12 cellular contexts compared by ENCODE assay signal in the genomic region with DNA sequence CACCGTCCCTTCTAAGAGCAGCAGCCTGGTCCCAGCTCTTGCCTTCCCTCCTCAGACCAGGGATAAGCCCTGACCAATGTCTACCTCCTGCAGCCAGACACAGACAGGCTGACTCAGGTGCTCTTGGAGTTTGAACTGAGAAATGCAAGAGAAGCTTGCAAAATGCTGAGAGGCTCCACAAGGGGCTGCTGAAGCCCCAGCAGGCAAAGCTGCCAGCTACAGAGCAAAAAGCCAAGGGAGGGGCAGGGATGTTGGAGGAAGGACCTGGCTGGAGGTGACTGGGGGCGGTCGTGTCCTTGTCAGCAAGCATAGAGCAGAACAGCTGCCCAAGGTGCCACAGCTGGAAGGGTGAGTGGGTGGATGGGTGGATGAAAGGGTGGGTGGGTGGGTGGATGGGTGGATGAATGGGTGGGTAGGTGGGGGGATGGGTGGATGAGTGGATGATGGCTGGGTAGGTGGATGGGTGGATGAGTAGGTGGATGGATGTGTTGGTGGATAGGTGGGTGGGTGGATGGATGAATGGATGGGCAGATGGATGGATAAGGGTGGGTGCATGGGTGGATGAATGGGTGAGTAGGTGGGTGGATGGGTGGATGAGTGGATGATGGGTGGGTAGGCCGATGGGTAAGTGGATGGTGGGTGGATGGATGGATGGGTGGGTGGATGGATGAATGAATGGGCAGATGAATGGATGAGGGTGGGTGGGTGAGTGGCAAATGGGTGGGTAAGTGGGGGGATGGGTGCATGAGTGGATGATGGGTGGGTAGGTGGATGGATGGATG. TPM values are rescaled to one million over a fixed set of nuclear protein-coding genes. Genes with fewer than 3 reads are reported as not detected.
DNase-seq lines count a peak whose midpoint lies in the region; FAIRE-seq and TF ChIP-seq lines count a peak whose summit lies in the region.
"Had no signal": no experiment of that assay in that cellular context is flagged by ENCODE, and none has a peak within 500 bp of the region (broad histone marks: within the 10 kb centered on the region; RNA-seq: fewer than 3 reads in every experiment).

No MANE protein-coding gene starts in this region.

- TF ChIP-seq CTCF in astrocyte (IDR thresholded peaks at IDR 0.05; ENCODE audit: insufficient read depth, low read depth, low read length) (no peak), thyroid gland (IDR thresholded peaks at IDR 0.05) (no peak)

- no peaks in the 10 kb centered on the region for H3K36me3 Mint-ChIP-seq in astrocyte (ENCODE audit: low read depth, unreplicated experiment)

- H4K91ac ChIP-seq in trophoblast cell (ENCODE audit: low read depth, low read length): no peak overlapping the region

- DNase-seq in activated CD4-positive, alpha-beta T cell treated with anti-CD3 and anti-CD28 coated beads for 48 hours: peak; percentile 30
- DNase-seq in activated CD4-positive, alpha-beta T cell treated with anti-CD3 and anti-CD28 coated beads, Interleukin-2, amount 50 U/mL, for 1 hour: no peak
- DNase-seq in astrocyte (ENCODE audit: low read depth) (no peak), trophoblast cell (peak; percentile 31 to 44), cerebellum (ENCODE audit: low spot score) (no peak), thyroid gland (no peak), superior temporal gyrus (ENCODE audit: extremely low spot score) (no peak)
- DNase-seq: anterior cingulate cortex; NCI-H82; stimulated activated CD4-positive, alpha-beta T cell treated with anti-CD3 and anti-CD28 coated beads, Interleukin-4, amount 100 ng/mL, for 24 hours had no signal

- no peak for TF ChIP-seq EP300 in Ishikawa (IDR thresholded peaks at IDR 0.05; ENCODE audit: borderline replicate concordance)

- H3K4me1 Mint-ChIP-seq in astrocyte (ENCODE audit: low read depth, unreplicated experiment): peaks cover 38% of the 10 kb centered on the region

- H3K9me3 Mint-ChIP-seq in astrocyte (ENCODE audit: unreplicated experiment): no peaks in the 10 kb centered on the region

- peaks cover 64% of the 10 kb centered on the region for H3K79me1 ChIP-seq in trophoblast cell (ENCODE audit: low read length)

- peak; percentile 6; the same call in 1 of the 2 replicates for TF ChIP-seq RAD21 in Ishikawa (IDR thresholded peaks at IDR 0.05; ENCODE audit: low read depth)

- H2AFZ ChIP-seq in astrocyte (ENCODE audit: low read depth, low read length) (no peak overlapping the region), trophoblast cell (ENCODE audit: insufficient read depth, low read length, poor library complexity) (no peak overlapping the region)

- H3K9me3 ChIP-seq in astrocyte (ENCODE audit: insufficient read depth, low read depth, low read length) (no peaks in the 10 kb centered on the region), trophoblast cell (ENCODE audit: insufficient read depth, low read depth, low read length) (no peaks in the 10 kb centered on the region), thyroid gland (no peaks in the 10 kb centered on the region)

- no peak overlapping the region for H3K23ac ChIP-seq in trophoblast cell (ENCODE audit: low read length)

- no peaks in the 10 kb centered on the region for H3K27me3 Mint-ChIP-seq in astrocyte (ENCODE audit: low read depth, unreplicated experiment)

- no peaks in the 10 kb centered on the region for H3K27me3 ChIP-seq in astrocyte (ENCODE audit: insufficient read depth, low read length)
- no peaks in the 10 kb centered on the region for H3K27me3 ChIP-seq in trophoblast cell (ENCODE audit: insufficient read depth, low read length)
- no peaks in the 10 kb centered on the region for H3K27me3 ChIP-seq in thyroid gland

- H3K4me1 ChIP-seq in astrocyte (ENCODE audit: insufficient read depth, low read length) (peaks cover 53% of the 10 kb centered on the region), trophoblast cell (ENCODE audit: control insufficient read depth in 1 of 2, insufficient read depth in 2 of 2, low read length in 2 of 2) (peaks cover 52 to 63% of the 10 kb centered on the region in 2 experiments), thyroid gland (peaks cover 32 to 44% of the 10 kb centered on the region in 2 donors)

- H3K4me2 ChIP-seq in astrocyte (ENCODE audit: low read length) (no peak overlapping the region), trophoblast cell (ENCODE audit: low read length) (no peak overlapping the region)

- no peak overlapping the region for H3K18ac ChIP-seq in trophoblast cell (ENCODE audit: low read length)

- no peak overlapping the region for H4K12ac ChIP-seq in trophoblast cell (ENCODE audit: low read depth, low read length)

- H2BK120ac ChIP-seq in trophoblast cell (ENCODE audit: insufficient read depth, low read length, poor library complexity): peak overlapping the region; percentile 12

- intact Hi-C loops in thyroid gland (cut with DNase I): no loop called here

- H2BK12ac ChIP-seq in trophoblast cell (ENCODE audit: low read length): no peak overlapping the region

- H3K36me3 ChIP-seq in astrocyte (ENCODE audit: insufficient read depth, low read length): no peaks in the 10 kb centered on the region
- H3K36me3 ChIP-seq in trophoblast cell (ENCODE audit: control insufficient read depth in 1 of 2, insufficient read depth in 2 of 2, low read length in 2 of 2): no peaks in the 10 kb centered on the region
- no peaks in the 10 kb centered on the region for H3K36me3 ChIP-seq in thyroid gland

- H4K20me1 ChIP-seq in astrocyte (ENCODE audit: insufficient read depth, low read length): peaks cover 6% of the 10 kb centered on the region

- H2BK5ac ChIP-seq in trophoblast cell (ENCODE audit: low read depth, low read length, poor library complexity): no peak overlapping the region

- no peak overlapping the region for H3K4me3 Mint-ChIP-seq in astrocyte (ENCODE audit: unreplicated experiment)

- FAIRE-seq in astrocyte (lab: Jason Lieb, UNC): no peak

- no peak overlapping the region for H2AK5ac ChIP-seq in trophoblast cell (ENCODE audit: low read length)

- H3K27ac Mint-ChIP-seq in astrocyte (ENCODE audit: unreplicated experiment): peak overlapping the region; percentile 36
- H3K27ac Mint-ChIP-seq: progenitor cell of endocrine pancreas had no signal

- no peak overlapping the region for H4K8ac ChIP-seq in trophoblast cell (ENCODE audit: low read depth, low read length)

- no CpG with 5 or more reads among the region's 4 CpGs for WGBS in trophoblast cell (ENCODE audit: extremely low coverage, insufficient coverage, insufficient read length)
- WGBS in thyroid gland, 2 donors: 78 to 82% methylated on average over 4 of the region's 4 CpGs

- no peak overlapping the region for H3K4ac ChIP-seq in trophoblast cell (ENCODE audit: low read depth, low read length)

- H3K9ac ChIP-seq in astrocyte (ENCODE audit: low read length) (no peak overlapping the region), trophoblast cell (ENCODE audit: low read length) (no peak overlapping the region)

- no peak overlapping the region for H3K27ac ChIP-seq in astrocyte (ENCODE audit: low read depth, low read length)
- peak overlapping the region; percentile 7 for H3K27ac ChIP-seq in trophoblast cell (ENCODE audit: low read depth, low read length)
- H3K27ac ChIP-seq in thyroid gland: no peak overlapping the region

- H3K14ac ChIP-seq in trophoblast cell (ENCODE audit: low read length): no peak overlapping the region

- TF ChIP-seq POLR2A in thyroid gland (IDR thresholded peaks at IDR 0.05): no peak

- H3K79me2 ChIP-seq in astrocyte (ENCODE audit: insufficient read depth, low read length): peaks cover 8% of the 10 kb centered on the region
- peaks cover 27% of the 10 kb centered on the region for H3K79me2 ChIP-seq in trophoblast cell (ENCODE audit: control insufficient read depth, insufficient read depth, low read length, poor library complexity)

- H3K4me3 ChIP-seq in astrocyte (ENCODE audit: insufficient read depth, low read depth, low read length) (no peak overlapping the region), trophoblast cell (ENCODE audit: low read depth, low read length) (no peak overlapping the region), thyroid gland (replicated peaks in 1 of 3) (no peak overlapping the region)

TF ChIP-seq in Ishikawa, 13 proteins besides CTCF, POLR2A, EP300 and RAD21:
- TF ChIP-seq CREB1 (IDR thresholded peaks at IDR 0.05; ENCODE audit: low read depth) (no peak), ZBTB7A (IDR thresholded peaks at IDR 0.05; ENCODE audit: low read depth) (no peak), CEBPB (IDR thresholded peaks at IDR 0.05) (no peak), FOXM1 (IDR thresholded peaks at IDR 0.05; ENCODE audit: borderline replicate concordance, low read depth) (no peak), EGR1 (IDR thresholded peaks at IDR 0.05) (no peak), TEAD4 (IDR thresholded peaks at IDR 0.05) (no peak), NFIC (IDR thresholded peaks at IDR 0.05) (no peak)
- TF ChIP-seq, protein P1, sequence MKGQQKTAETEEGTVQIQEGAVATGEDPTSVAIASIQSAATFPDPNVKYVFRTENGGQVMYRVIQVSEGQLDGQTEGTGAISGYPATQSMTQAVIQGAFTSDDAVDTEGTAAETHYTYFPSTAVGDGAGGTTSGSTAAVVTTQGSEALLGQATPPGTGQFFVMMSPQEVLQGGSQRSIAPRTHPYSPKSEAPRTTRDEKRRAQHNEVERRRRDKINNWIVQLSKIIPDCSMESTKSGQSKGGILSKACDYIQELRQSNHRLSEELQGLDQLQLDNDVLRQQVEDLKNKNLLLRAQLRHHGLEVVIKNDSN (IDR thresholded peaks at IDR 0.05): no peak
- TF ChIP-seq, protein P2, sequence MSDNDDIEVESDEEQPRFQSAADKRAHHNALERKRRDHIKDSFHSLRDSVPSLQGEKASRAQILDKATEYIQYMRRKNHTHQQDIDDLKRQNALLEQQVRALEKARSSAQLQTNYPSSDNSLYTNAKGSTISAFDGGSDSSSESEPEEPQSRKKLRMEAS (IDR thresholded peaks at IDR 0.05): no peak

RNA-seq across cellular contexts. Expression of a gene that starts 4.0 kb away (rescaled TPM):
- total RNA-seq in astrocyte (111 and 126 TPM in 2 replicates), cerebellum (4.2 TPM), thyroid gland (10 to 100 TPM; 35.1 to 54.7 (median 42.5) TPM)
- 87.6 and 90.6 TPM in 2 replicates for polyA plus RNA-seq in trophoblast cell (2013)

RNA-seq across cellular contexts. Expression of a gene that starts 38.6 kb away (rescaled TPM):
- total RNA-seq in astrocyte (4.4 and 5.8 TPM in 2 replicates), cerebellum (1.9 TPM), thyroid gland (10 to 100 TPM; 13.6 to 26.2 (median 18.9) TPM)
- polyA plus RNA-seq in trophoblast cell (2013): 2.9 and 3.4 TPM in 2 replicates

Comparison
In these comparisons a context has a peak if more than half of its experiments do, and no peak if none do; other contexts are left out.
1. DNase-seq: peak in activated CD4-positive, alpha-beta T cell treated with anti-CD3 and anti-CD28 coated beads for 48 hours (single experiment) and trophoblast cell (2 of 2); none in activated CD4-positive, alpha-beta T cell treated with anti-CD3 and anti-CD28 coated beads, Interleukin-2, amount 50 U/mL, for 1 hour (single experiment), astrocyte (single experiment), cerebellum (single experiment), thyroid gland (0 of 2) and superior temporal gyrus (single experiment).